8 cellular contexts compared by ENCODE assay signal in genomic region chr16:85302848-85303353, GRCh38.
DNase-seq lines count a peak whose midpoint lies in the region; ATAC-seq, FAIRE-seq and TF ChIP-seq lines count a peak whose summit lies in the region.

No MANE protein-coding gene starts in this region.

- H3K9me3 Mint-ChIP-seq in activated T-cell treated with anti-CD3 and anti-CD28 coated beads, Interleukin-2, amount 50 U/mL, for 72 hours = no peaks in the 10 kb centered on the region
- no peaks in the 10 kb centered on the region for H3K9me3 Mint-ChIP-seq in stimulated activated naive CD8-positive, alpha-beta T cell treated with anti-CD3 and anti-CD28 coated beads, Interleukin-15, amount 100 ng/mL, for 72 hours

- no peaks in the 10 kb centered on the region for H3K36me3 ChIP-seq in PC-9 (ENCODE audit: low read depth)
- H3K36me3 ChIP-seq in H1 (ENCODE audit: control insufficient read depth in 2 of 4, insufficient read depth in 4 of 4, low read length in 3 of 4) = no peaks in the 10 kb centered on the region
- H3K36me3 ChIP-seq in Karpas-422 (ENCODE audit: insufficient read depth, low read length) = no peaks in the 10 kb centered on the region

- no peaks in the 10 kb centered on the region for H3K27me3 Mint-ChIP-seq in activated T-cell treated with anti-CD3 and anti-CD28 coated beads, Interleukin-2, amount 50 U/mL, for 72 hours (ENCODE audit: low read depth)
- no peaks in the 10 kb centered on the region for H3K27me3 Mint-ChIP-seq in stimulated activated naive CD8-positive, alpha-beta T cell treated with anti-CD3 and anti-CD28 coated beads, Interleukin-15, amount 100 ng/mL, for 72 hours

- no peaks in the 10 kb centered on the region for H3K79me1 ChIP-seq in H1 (ENCODE audit: low read depth, low read length)

- H3K14ac ChIP-seq in H1 (ENCODE audit: insufficient read length) = no peak overlapping the region

- TF ChIP-seq CTCF in PC-9 (conservative IDR thresholded peaks at IDR 0.05) (no peak), H1 (IDR thresholded peaks at IDR 0.05; ENCODE audit: control extremely low read depth in 1 of 3, insufficient read depth in 1 of 3, low read depth in 1 of 3, low read length in 3 of 3) (no peak)

- no peak overlapping the region for H3K23ac ChIP-seq in H1 (ENCODE audit: insufficient read length)

- H3K36me3 Mint-ChIP-seq in activated T-cell treated with anti-CD3 and anti-CD28 coated beads, Interleukin-2, amount 50 U/mL, for 72 hours (ENCODE audit: insufficient read depth in 2 of 2) = no peaks in the 10 kb centered on the region

- H3K23me2 ChIP-seq in H1 (ENCODE audit: low read depth, low read length) = 0 out of 2 replicates have a peak, but pooled peaks cover 1% of the 10 kb centered on the region

- no peak overlapping the region for H3K18ac ChIP-seq in H1 (ENCODE audit: extremely low read depth, low read length)

- H3K9ac ChIP-seq in H1 (replicated peaks in 1 of 4; ENCODE audit: extremely low read depth in 1 of 4, low read depth in 3 of 4, low read length in 3 of 4) (no peak overlapping the region), Karpas-422 (ENCODE audit: low read length) (no peak overlapping the region)

- H3K9me2 ChIP-seq in PC-9 (ENCODE audit: insufficient read depth) (no peaks in the 10 kb centered on the region), Karpas-422 (replicated peaks; ENCODE audit: insufficient read depth, low read length) (no peaks in the 10 kb centered on the region)

- H3K27ac Mint-ChIP-seq in activated T-cell treated with anti-CD3 and anti-CD28 coated beads, Interleukin-2, amount 50 U/mL, for 72 hours = no peak overlapping the region
- no peak overlapping the region for H3K27ac Mint-ChIP-seq in stimulated activated naive CD8-positive, alpha-beta T cell treated with anti-CD3 and anti-CD28 coated beads, Interleukin-15, amount 100 ng/mL, for 72 hours

- no peak overlapping the region for H3K4ac ChIP-seq in H1 (replicated peaks; ENCODE audit: insufficient read length, low read depth, low read length)

- peaks cover 42% of the 10 kb centered on the region for H3K4me1 Mint-ChIP-seq in activated T-cell treated with anti-CD3 and anti-CD28 coated beads, Interleukin-2, amount 50 U/mL, for 72 hours (ENCODE audit: low read depth)
- H3K4me1 Mint-ChIP-seq in stimulated activated naive CD8-positive, alpha-beta T cell treated with anti-CD3 and anti-CD28 coated beads, Interleukin-15, amount 100 ng/mL, for 72 hours = peaks cover 53% of the 10 kb centered on the region

- H4K8ac ChIP-seq in H1 (ENCODE audit: extremely low read depth, insufficient read depth, low read length) = no peak overlapping the region

- WGBS in H1 (ENCODE audit: extremely low coverage in 1 of 2, insufficient coverage in 1 of 2, insufficient read length in 1 of 2, insufficient replicate concordance in 2 of 2, low coverage in 1 of 2, low lambda C conversion rate in 2 of 2, missing lambda C conversion rate in 1 of 2), 2 experiments = 69% methylated on average over 21 of the region's 26 CpGs; no CpG with 5 or more reads in 1 of the 2 experiments

- H2AK5ac ChIP-seq in H1 (ENCODE audit: low read depth, low read length) = no peak overlapping the region

- H3K27me3 ChIP-seq in PC-9 (ENCODE audit: insufficient read depth, low read depth) (no peaks in the 10 kb centered on the region), H1 (replicated peaks in 1 of 4; ENCODE audit: control insufficient read depth in 3 of 4, extremely low read depth in 1 of 4, insufficient read depth in 3 of 4, low read length in 3 of 4) (no peaks in the 10 kb centered on the region), Karpas-422 (ENCODE audit: low read length) (no peaks in the 10 kb centered on the region)

- intact Hi-C loops in PC-9 (cut with micrococcal nuclease; ENCODE audit: unreplicated experiment) = loop anchor here (5.0 to 10.0 kb wide), 2 partner anchors 92 to 186 kb away; no protein-coding TSS in a partner anchor

- H3K79me2 ChIP-seq in PC-9 (ENCODE audit: low read depth) (no peaks in the 10 kb centered on the region), H1 (ENCODE audit: control insufficient read depth in 1 of 2, insufficient read depth in 2 of 2, low read length in 2 of 2) (no peaks in the 10 kb centered on the region), Karpas-422 (ENCODE audit: low read length) (no peaks in the 10 kb centered on the region)

- BruUV-seq in PC-9 (replicated peaks; lab: Mats Ljungman, UMichigan) = no TSS peak

- H3K4me1 ChIP-seq in PC-9 (replicated peaks; ENCODE audit: insufficient read depth) (peaks cover 10% of the 10 kb centered on the region), H1 (replicated peaks in 1 of 4; ENCODE audit: control insufficient read depth in 3 of 4, insufficient read depth in 4 of 4, low read length in 3 of 4) (peaks cover 0 to 9% (median 8%) of the 10 kb centered on the region in 4 experiments; a peak in 5 of 7 replicates), Karpas-422 (ENCODE audit: low read length) (peaks cover 2% of the 10 kb centered on the region; the same call in 1 of the 2 replicates)

- H2BK20ac ChIP-seq in H1 (ENCODE audit: low read length) = no peak overlapping the region

- H3F3A ChIP-seq in PC-9 (ENCODE audit: insufficient read depth, low read depth) = peaks cover 14% of the 10 kb centered on the region; the same call in 1 of the 2 replicates

- H3K4me3 Mint-ChIP-seq in activated T-cell treated with anti-CD3 and anti-CD28 coated beads, Interleukin-2, amount 50 U/mL, for 72 hours = peak overlapping the region; percentile 85 to 92
- peak overlapping the region; percentile 89 to 90 for H3K4me3 Mint-ChIP-seq in stimulated activated naive CD8-positive, alpha-beta T cell treated with anti-CD3 and anti-CD28 coated beads, Interleukin-15, amount 100 ng/mL, for 72 hours

- no peak for TF ChIP-seq POLR2A in H1 (IDR thresholded peaks at IDR 0.05; ENCODE audit: control extremely low read depth in 1 of 2, low read depth in 2 of 2, low read length in 2 of 2)

- no peak for TF ChIP-seq EP300 in H1 (IDR thresholded peaks at IDR 0.05; ENCODE audit: borderline replicate concordance in 1 of 2, low read depth in 2 of 2, low read length in 2 of 2)

- H3K56ac ChIP-seq in H1 (replicated peaks; ENCODE audit: insufficient read length, low read depth, low read length) = no peak overlapping the region

- H4K5ac ChIP-seq in H1 (ENCODE audit: insufficient read length, low read depth, low read length) = no peak overlapping the region

- H2AFZ ChIP-seq in PC-9 (peak overlapping the region; percentile 73), H1 (ENCODE audit: low read length) (no peak overlapping the region), Karpas-422 (ENCODE audit: low read length) (no peak overlapping the region)

- H4K20me1 ChIP-seq in PC-9 (ENCODE audit: insufficient read depth) = no peaks in the 10 kb centered on the region; the same call in 1 of the 2 replicates
- peaks cover 0 to 8% of the 10 kb centered on the region in 2 experiments for H4K20me1 ChIP-seq in H1 (replicated peaks in 1 of 2; ENCODE audit: control insufficient read depth in 1 of 2, insufficient read depth in 2 of 2, low read length in 2 of 2)
- no peaks in the 10 kb centered on the region for H4K20me1 ChIP-seq in Karpas-422 (ENCODE audit: insufficient read depth, low read depth, low read length)

- H2BK15ac ChIP-seq in H1 (ENCODE audit: low read length) = no peak overlapping the region; the same call in 1 of the 2 replicates

- peak overlapping the region; percentile 61 for H4K91ac ChIP-seq in H1 (replicated peaks; ENCODE audit: insufficient read length, low read length)

- H3K9me3 ChIP-seq in PC-9 (ENCODE audit: insufficient read depth, low read depth) (no peaks in the 10 kb centered on the region), H1 (ENCODE audit: insufficient read depth in 2 of 2, low read depth in 1 of 2, low read length in 1 of 2) (no peaks in the 10 kb centered on the region; a peak in 1 of 4 replicates), Karpas-422 (ENCODE audit: low read length) (no peaks in the 10 kb centered on the region)

- ATAC-seq in activated T-cell treated with anti-CD3 and anti-CD28 coated beads, Interleukin-2, amount 50 U/mL, for 72 hours (replicated peaks in 1 of 2) = no peak
- no peak for ATAC-seq in stimulated activated naive CD8-positive, alpha-beta T cell treated with anti-CD3 and anti-CD28 coated beads, Interleukin-15, amount 100 ng/mL, for 72 hours
- ATAC-seq in HG02973 (IDR thresholded peaks at IDR 0.05; ENCODE audit: unreplicated experiment) (no peak), GM21515 (IDR thresholded peaks at IDR 0.05; ENCODE audit: unreplicated experiment) (no peak)

- H2BK12ac ChIP-seq in H1 (ENCODE audit: low read depth, low read length) = 0 out of 2 replicates have a peak overlapping the region, but pooled peaks have one; percentile 50

- H2BK120ac ChIP-seq in H1 (replicated peaks; ENCODE audit: low read depth, low read length) = no peak overlapping the region

- DNase-seq in activated T-cell treated with anti-CD3 and anti-CD28 coated beads, Interleukin-2, amount 50 U/mL, for 72 hours = no peak
- DNase-seq in activated T-cell treated with anti-CD3 and anti-CD28 coated beads for 4 hours = no peak
- no peak for DNase-seq in PC-9
- DNase-seq in H1 (ENCODE audit: low read depth in 1 of 2, low spot score in 2 of 2) = no peak
- DNase-seq in stimulated activated naive CD8-positive, alpha-beta T cell treated with anti-CD3 and anti-CD28 coated beads, Interleukin-15, amount 100 ng/mL, for 72 hours = no peak
- no peak for DNase-seq in Karpas-422

- TF ChIP-seq RAD21 in H1 (IDR thresholded peaks at IDR 0.05 in 1 of 2, conservative IDR thresholded peaks at IDR 0.05 in 1 of 2; ENCODE audit: low read depth in 2 of 2, low read length in 2 of 2) = no peak

- POLR2A ChIA-PET in PC-9 (lab: Charles Lee; ENCODE audit: unreplicated experiment) (no interaction called here), H1 (lab: Charles Lee; ENCODE audit: partially characterized antibody) (no interaction called here)

- H2BK5ac ChIP-seq in H1 (ENCODE audit: low read depth, low read length) = no peak overlapping the region

- no peak overlapping the region for H3K27ac ChIP-seq in PC-9
- no peak overlapping the region for H3K27ac ChIP-seq in H1 (ENCODE audit: low read depth, low read length)
- H3K27ac ChIP-seq in Karpas-422 (ENCODE audit: low read length) = no peak overlapping the region

- no peak for FAIRE-seq in H1 (lab: Jason Lieb, UNC)

- H3K4me3 ChIP-seq in PC-9 (peak overlapping the region; percentile 53; the same call in 1 of the 2 replicates), H1 (ENCODE audit: extremely low read depth in 1 of 4, insufficient read depth in 2 of 4, low read depth in 3 of 4, low read length in 4 of 4) (peak overlapping the region in 2 of 4 experiments; percentile 14 to 45; a peak in 2 of 8 replicates), Karpas-422 (ENCODE audit: low read length) (no peak overlapping the region)

- H3K4me2 ChIP-seq in PC-9 = peak overlapping the region; percentile 81
- peak overlapping the region in 1 of 2 experiments; percentile 63; a peak in 3 of 4 replicates for H3K4me2 ChIP-seq in H1 (ENCODE audit: insufficient read depth in 1 of 2, low read depth in 2 of 2, low read length in 2 of 2)
- no peak overlapping the region for H3K4me2 ChIP-seq in Karpas-422 (ENCODE audit: low read depth, low read length, poor library complexity, severe bottlenecking)

- CTCF ChIA-PET in PC-9 (lab: Charles Lee) = no interaction called here
- CTCF ChIA-PET in H1 (lab: Charles Lee; ENCODE audit: partially characterized antibody) = interaction anchor here (0.8 to 3.8 kb wide), 15 partner anchors 10 to 188 kb away, joined by 3 to 22 read pairs (median 4); no protein-coding TSS in a partner anchor

TF ChIP-seq in H1, 55 proteins besides CTCF, POLR2A, EP300 and RAD21 (continues in another document):
- no peak for TF ChIP-seq BRCA1 (IDR thresholded peaks at IDR 0.05; ENCODE audit: low read depth, low read length)
